Comparison of ENCODE assay signal across 13 cellular contexts in genomic region chr2:217326238-217327022, GRCh38.
DNase-seq lines count a peak whose midpoint lies in the region; ATAC-seq and TF ChIP-seq lines count a peak whose summit lies in the region.
"Had no signal": no experiment of that assay in that cellular context is flagged by ENCODE, and none has a peak within 500 bp of the region (broad histone marks: within the 10 kb centered on the region; RNA-seq: fewer than 3 reads in every experiment).

No MANE protein-coding gene starts in this region.

- DNase-seq in AML-193 (lab: John Stamatoyannopoulos, UW) (peak; percentile 27 to 30), EH (ENCODE audit: low read depth) (peak; percentile 36), RPMI7951 (ENCODE audit: low read depth) (peak; percentile 86), glomerular visceral epithelial cell (ENCODE audit: extremely low spot score) (peak; percentile 47), RWPE1 (ENCODE audit: low spot score) (no peak)
- DNase-seq: C1 segment of cervical spinal cord; DMS79 treated with DMSO at 0.1 percent for 48 hours; Kasumi-1; stimulated activated CD4-positive, alpha-beta T cell treated with anti-CD3 and anti-CD28 coated beads, Interleukin-4, amount 100 ng/mL, for 1 hour; stimulated activated CD8-positive, alpha-beta memory T cell treated with anti-CD3 and anti-CD28 coated beads, Interleukin-4, amount 100 ng/mL, for 48 hours; testis had no signal

- H3K27ac ChIP-seq in RWPE1, result no peak overlapping the region
- H3K27ac ChIP-seq: testis had no signal

- CTCF ChIA-PET in RWPE1 (lab: Yijun Ruan, JAX), result interaction anchor here (0.6 to 0.8 kb wide), 2 partner anchors 58 to 888 kb away, joined by 3 to 4 read pairs; no protein-coding TSS in a partner anchor

- ATAC-seq in GM19395 (IDR thresholded peaks at IDR 0.05; ENCODE audit: unreplicated experiment), result no peak
- no peak for ATAC-seq in esophagus mucosa

- POLR2A ChIA-PET in RWPE1 (lab: Yijun Ruan, JAX; ENCODE audit: low non-redundant PET), result no interaction called here

- TF ChIP-seq CTCF in RWPE1 (conservative IDR thresholded peaks at IDR 0.05; ENCODE audit: low read depth), result no peak
